7 cellular contexts compared by ENCODE assay signal in the genomic region with DNA sequence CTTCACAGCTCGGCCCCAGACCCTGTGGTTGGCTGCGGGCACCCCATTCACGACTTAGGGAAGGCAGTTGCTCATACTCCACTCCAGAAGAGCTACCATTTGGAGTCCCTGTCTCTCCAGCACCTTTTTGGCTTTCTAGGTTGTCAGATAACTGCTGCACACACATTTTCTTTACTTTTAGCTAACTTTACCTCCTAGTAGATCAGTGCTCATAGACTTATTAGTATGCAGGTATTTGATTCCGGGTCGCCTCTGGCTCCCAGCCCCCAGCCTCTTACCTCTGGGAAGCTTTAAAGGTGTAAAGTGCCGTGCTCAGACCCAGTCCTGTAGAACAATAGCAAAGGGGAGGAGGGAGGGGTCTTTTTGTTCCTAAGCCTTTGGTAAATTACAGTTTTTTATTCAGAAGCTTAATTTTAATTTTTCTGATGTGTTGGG.
DNase-seq lines count a peak whose midpoint lies in the region; ATAC-seq and TF ChIP-seq lines count a peak whose summit lies in the region.

No MANE protein-coding gene starts in this region.

- WGBS in esophagus, 2 donors = 14 to 17% methylated on average over 6 of the region's 6 CpGs
- 58 to 73% (median 70%) methylated on average over 6 of the region's 6 CpGs for WGBS in ovary, 3 donors

- in situ Hi-C loops in ACHN (cut with HindIII; ENCODE audit: low pct_ligation_motif_present, low pct_unique_long_range_greater_than_20kb, low sequenced_read_pairs) = no loop called here

- TF ChIP-seq CTCF in OCI-LY7 (conservative IDR thresholded peaks at IDR 0.05; ENCODE audit: low read length) = no peak
- TF ChIP-seq CTCF in ovary (IDR thresholded peaks at IDR 0.05) = no peak

- H3K4me1 ChIP-seq in OCI-LY7 (ENCODE audit: insufficient read depth, low read length, poor library complexity, severe bottlenecking) (peaks cover 41% of the 10 kb centered on the region), esophagus (ENCODE audit: control insufficient read depth in 2 of 2, insufficient read depth in 2 of 2, low read length in 1 of 2) (peaks cover 0 to 5% of the 10 kb centered on the region in 2 donors), ovary (ENCODE audit: insufficient read depth) (peaks cover 17% of the 10 kb centered on the region)

- intact Hi-C loops in OCI-LY7 (cut with micrococcal nuclease; ENCODE audit: unreplicated experiment) (loop anchor here (1.0 to 5.0 kb wide), 4 partner anchors 36 to 228 kb away; a partner anchor contains a TSS), ovary (cut with DNase I) (loop anchor here in 1 of 4 donors (5.0 kb wide), 1 partner anchor 78 kb away; no protein-coding TSS in a partner anchor)

- H3K27me3 ChIP-seq in esophagus (ENCODE audit: control insufficient read depth in 1 of 2, insufficient read depth in 2 of 2, low read length in 2 of 2) = no peaks in the 10 kb centered on the region
- H3K27me3 ChIP-seq in ovary = no peaks in the 10 kb centered on the region

- TF ChIP-seq EP300 in ovary (IDR thresholded peaks at IDR 0.05) = no peak

- no peak overlapping the region; the same call in 1 of the 2 replicates for H2AFZ ChIP-seq in OCI-LY7 (ENCODE audit: low read length)

- H3K27ac ChIP-seq in OCI-LY7 (ENCODE audit: low read depth, low read length, poor library complexity, severe bottlenecking) = peak overlapping the region; percentile 79
- H3K27ac ChIP-seq in esophagus (ENCODE audit: low read depth in 2 of 2, low read length in 1 of 2) = peak overlapping the region; percentile 82 to 94
- H3K27ac ChIP-seq in ovary = peak overlapping the region; percentile 1 to 44

- H3K4me2 ChIP-seq in OCI-LY7 (ENCODE audit: low read length) = peak overlapping the region; percentile 84

- CTCF ChIA-PET in OCI-LY7 (lab: Charles Lee; ENCODE audit: unreplicated experiment) = interaction anchor here (1.0 to 1.7 kb wide), 3 partner anchors 23 to 100 kb away, joined by 3 to 7 read pairs (median 3); no protein-coding TSS in a partner anchor

- H3K9me3 ChIP-seq in OCI-LY7 (ENCODE audit: low read length) = no peaks in the 10 kb centered on the region
- no peaks in the 10 kb centered on the region for H3K9me3 ChIP-seq in esophagus (ENCODE audit: control insufficient read depth in 2 of 2, insufficient read depth in 1 of 2, low read depth in 1 of 2, low read length in 1 of 2)
- no peaks in the 10 kb centered on the region for H3K9me3 ChIP-seq in ovary

- POLR2A ChIA-PET in OCI-LY7 (lab: Charles Lee) = interaction anchor here (0.6 to 3.7 kb wide), 20 partner anchors 8 to 654 kb away, joined by 3 to 56 read pairs (median 4); no protein-coding TSS in a partner anchor

- ATAC-seq in GM21717 (IDR thresholded peaks at IDR 0.05; ENCODE audit: unreplicated experiment) = peak; percentile 8

- DNase-seq in OCI-LY7 (ENCODE audit: low spot score) (no peak), ovary (no peak), NCI-H2107 treated with DMSO at 0.1 percent for 48 hours (lab: John Stamatoyannopoulos, UW; ENCODE audit: unreplicated experiment) (no peak), ACHN (no peak), LoVo (ENCODE audit: low spot score) (no peak)

- peaks cover 56% of the 10 kb centered on the region for H3K79me2 ChIP-seq in OCI-LY7 (ENCODE audit: insufficient read depth, low read depth, low read length)

- H3K9me2 ChIP-seq in OCI-LY7 (ENCODE audit: insufficient read depth, low read length) = no peaks in the 10 kb centered on the region

- no TSS peak for BruUV-seq in OCI-LY7 (replicated peaks; lab: Mats Ljungman, UMichigan)

- H3K4me3 ChIP-seq in OCI-LY7 (ENCODE audit: low read depth, low read length, poor library complexity, severe bottlenecking) (peak overlapping the region; percentile 85), esophagus (ENCODE audit: low read depth in 1 of 2, low read length in 2 of 2) (peak overlapping the region; percentile 61 to 71), ovary (peak overlapping the region; percentile 50)

- 0 out of 2 replicates have a peak, but pooled peaks cover 3% of the 10 kb centered on the region for H4K20me1 ChIP-seq in OCI-LY7 (ENCODE audit: insufficient read depth, low read length)

- TF ChIP-seq POLR2A in ovary (IDR thresholded peaks at IDR 0.05) = no peak

- H3K36me3 ChIP-seq in OCI-LY7 (ENCODE audit: insufficient read depth, low read length) = no peaks in the 10 kb centered on the region
- no peaks in the 10 kb centered on the region for H3K36me3 ChIP-seq in esophagus (ENCODE audit: control insufficient read depth in 2 of 2, insufficient read depth in 2 of 2, low read length in 1 of 2)
- no peaks in the 10 kb centered on the region for H3K36me3 ChIP-seq in ovary

Comparison
In these comparisons a context has a peak if more than half of its experiments do, and no peak if none do; other contexts are left out.
1. H3K27ac ChIP-seq: peak in every context shown above with its lines; median percentile 88 in esophagus; 79 in OCI-LY7; 22 in ovary.